17 cellular contexts compared by ENCODE assay signal in the genomic region with DNA sequence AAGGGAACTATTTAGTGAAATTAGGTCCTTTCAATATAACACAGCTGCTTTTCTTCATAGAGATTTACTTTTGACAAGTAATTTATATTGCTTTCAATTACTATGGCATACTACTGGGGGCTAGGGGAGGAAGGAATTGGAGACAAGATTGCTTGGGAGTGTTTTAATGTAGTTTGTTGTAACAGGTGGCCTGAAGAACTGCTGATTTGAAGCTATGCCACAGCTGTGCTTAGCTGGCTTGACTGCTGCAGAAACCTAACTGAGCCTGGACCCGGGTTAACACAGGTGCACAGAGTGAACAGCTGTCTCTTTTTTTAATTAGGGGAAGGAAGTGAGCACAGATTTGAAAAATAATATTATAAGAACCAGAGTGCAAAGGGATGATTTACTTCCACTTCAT.
DNase-seq lines count a peak whose midpoint lies in the region; ATAC-seq and TF ChIP-seq lines count a peak whose summit lies in the region.
"Had no signal": no experiment of that assay in that cellular context is flagged by ENCODE, and none has a peak within 500 bp of the region (broad histone marks: within the 10 kb centered on the region; RNA-seq: fewer than 3 reads in every experiment).

No MANE protein-coding gene starts in this region.

- no peak for TF ChIP-seq POLR2A in Peyer's patch (IDR thresholded peaks at IDR 0.05)

- no peaks in the 10 kb centered on the region for H4K20me1 ChIP-seq in DND-41 (ENCODE audit: insufficient read depth, low read length)
- no peaks in the 10 kb centered on the region for H4K20me1 ChIP-seq in neural progenitor cell (ENCODE audit: low read depth)

- H3K9ac ChIP-seq in DND-41 (ENCODE audit: low read depth, low read length) (peak overlapping the region; percentile 31; the same call in 1 of the 2 replicates), neural progenitor cell (no peak overlapping the region)

- peak; percentile 97 for ATAC-seq in DND-41 (ENCODE audit: insufficient read depth, low read depth)
- ATAC-seq: activated T-helper 17 cell treated with anti-CD3 and anti-CD28 coated beads, Interleukin-2, amount 50 U/mL, for 72 hours had no signal

- peaks cover 2% of the 10 kb centered on the region for H3K27me3 Mint-ChIP-seq in neural progenitor cell (ENCODE audit: insufficient read depth, low read depth)
- H3K27me3 Mint-ChIP-seq in activated T-cell treated with anti-CD3 and anti-CD28 coated beads, Interleukin-2, amount 50 U/mL, for 24 hours, result peaks cover 26% of the 10 kb centered on the region

- no peak overlapping the region for H3K4me3 Mint-ChIP-seq in neural progenitor cell
- no peak overlapping the region for H3K4me3 Mint-ChIP-seq in activated T-cell treated with anti-CD3 and anti-CD28 coated beads, Interleukin-2, amount 50 U/mL, for 24 hours
- H3K4me3 Mint-ChIP-seq: activated T-helper 17 cell treated with anti-CD3 and anti-CD28 coated beads, Interleukin-2, amount 50 U/mL, for 72 hours had no signal

- H3K4me1 Mint-ChIP-seq in neural progenitor cell, result peaks cover 9% of the 10 kb centered on the region
- H3K4me1 Mint-ChIP-seq in activated T-cell treated with anti-CD3 and anti-CD28 coated beads, Interleukin-2, amount 50 U/mL, for 24 hours (ENCODE audit: low read depth), result no peaks in the 10 kb centered on the region
- H3K4me1 Mint-ChIP-seq: activated T-helper 17 cell treated with anti-CD3 and anti-CD28 coated beads, Interleukin-2, amount 50 U/mL, for 72 hours had no signal

- H3K4me3 ChIP-seq in DND-41 (ENCODE audit: low read depth in 1 of 2, low read length in 2 of 2) (no peak overlapping the region), neural progenitor cell (peak overlapping the region; percentile 21), Peyer's patch (no peak overlapping the region)
- H3K4me3 ChIP-seq: breast epithelium, SJSA1 had no signal

- H3K79me2 ChIP-seq in DND-41 (ENCODE audit: insufficient read depth, low read length), result no peaks in the 10 kb centered on the region
- no peaks in the 10 kb centered on the region for H3K79me2 ChIP-seq in neural progenitor cell (ENCODE audit: low read depth)

- no peaks in the 10 kb centered on the region for H3K9me3 ChIP-seq in DND-41 (ENCODE audit: insufficient read depth, low read length, severe bottlenecking)
- no peaks in the 10 kb centered on the region for H3K9me3 ChIP-seq in neural progenitor cell (ENCODE audit: low read depth)
- H3K9me3 ChIP-seq in Peyer's patch, result peaks cover 0 to 5% (median 0%) of the 10 kb centered on the region in 4 donors
- H3K9me3 ChIP-seq: breast epithelium, SJSA1 had no signal

- no peak overlapping the region for H3K27ac Mint-ChIP-seq in neural progenitor cell
- H3K27ac Mint-ChIP-seq in activated T-cell treated with anti-CD3 and anti-CD28 coated beads, Interleukin-2, amount 50 U/mL, for 24 hours, result no peak overlapping the region
- H3K27ac Mint-ChIP-seq: activated T-helper 17 cell treated with anti-CD3 and anti-CD28 coated beads, Interleukin-2, amount 50 U/mL, for 72 hours had no signal

- H3K36me3 ChIP-seq in DND-41 (ENCODE audit: insufficient read depth, low read length) (no peaks in the 10 kb centered on the region), neural progenitor cell (no peaks in the 10 kb centered on the region), Peyer's patch (no peaks in the 10 kb centered on the region)
- H3K36me3 ChIP-seq: breast epithelium, SJSA1 had no signal

- DNase-seq in DND-41 (peak; percentile 77), NCI-H1436 (lab: John Stamatoyannopoulos, UW) (peak; percentile 56), SK-N-DZ (ENCODE audit: low spot score) (peak; percentile 46), neural progenitor cell (ENCODE audit: low spot score) (no peak), Peyer's patch (no peak), amniotic stem cell (lab: John Stamatoyannopoulos, UW) (no peak)
- no peak for DNase-seq in activated effector memory CD4-positive, alpha-beta T cell treated with anti-CD3 and anti-CD28 coated beads, Interleukin-2, amount 50 U/mL, for 16 hours
- no peak for DNase-seq in activated T-cell treated with anti-CD3 and anti-CD28 coated beads, Interleukin-2, amount 50 U/mL, for 24 hours
- DNase-seq: activated CD4-positive, CD25-positive, alpha-beta regulatory T cell treated with anti-CD3 and anti-CD28 coated beads, Interleukin-2, amount 50 U/mL, for 72 hours; COR-L47; HCEC 1CT; KG1; kidney glomerular epithelial cell; NCI-H1092 treated with DMSO at 0.1 percent for 48 hours had no signal

- H3K4me1 ChIP-seq in DND-41 (ENCODE audit: insufficient read depth, low read length) (peaks cover 34% of the 10 kb centered on the region), neural progenitor cell (peaks cover 19% of the 10 kb centered on the region), Peyer's patch (no peaks in the 10 kb centered on the region)
- H3K4me1 ChIP-seq: breast epithelium, SJSA1 had no signal

- no peaks in the 10 kb centered on the region for H3K36me3 Mint-ChIP-seq in neural progenitor cell
- H3K36me3 Mint-ChIP-seq in activated T-cell treated with anti-CD3 and anti-CD28 coated beads, Interleukin-2, amount 50 U/mL, for 24 hours (ENCODE audit: low read depth), result no peaks in the 10 kb centered on the region

- H2AFZ ChIP-seq in DND-41 (ENCODE audit: low read depth, low read length), result no peak overlapping the region
- H2AFZ ChIP-seq in neural progenitor cell (replicated peaks), result no peak overlapping the region

- H3K27ac ChIP-seq in DND-41 (ENCODE audit: low read length), result peak overlapping the region; percentile 80
- H3K27ac ChIP-seq in neural progenitor cell, result peak overlapping the region; percentile 95
- H3K27ac ChIP-seq in Peyer's patch, result no peak overlapping the region
- H3K27ac ChIP-seq: breast epithelium, SJSA1 had no signal

- H3K9me3 Mint-ChIP-seq in neural progenitor cell, result peaks cover 4% of the 10 kb centered on the region
- peaks cover 2% of the 10 kb centered on the region for H3K9me3 Mint-ChIP-seq in activated T-cell treated with anti-CD3 and anti-CD28 coated beads, Interleukin-2, amount 50 U/mL, for 24 hours
- H3K9me3 Mint-ChIP-seq: activated T-helper 17 cell treated with anti-CD3 and anti-CD28 coated beads, Interleukin-2, amount 50 U/mL, for 72 hours had no signal

- H3K27me3 ChIP-seq in DND-41 (ENCODE audit: insufficient read depth, low read length, poor library complexity) (no peaks in the 10 kb centered on the region), neural progenitor cell (no peaks in the 10 kb centered on the region), Peyer's patch (no peaks in the 10 kb centered on the region)
- H3K27me3 ChIP-seq: breast epithelium, SJSA1 had no signal

- peaks cover 25% of the 10 kb centered on the region for H3F3A ChIP-seq in neural progenitor cell (ENCODE audit: low read depth)

- TF ChIP-seq CTCF in DND-41 (IDR thresholded peaks at IDR 0.05; ENCODE audit: borderline replicate concordance, extremely low read depth, low read length, poor library complexity, severe bottlenecking) (no peak), neural progenitor cell (IDR thresholded peaks at IDR 0.05) (no peak), Peyer's patch (IDR thresholded peaks at IDR 0.05) (no peak)

- H3K4me2 ChIP-seq in DND-41 (ENCODE audit: insufficient read depth, low read length), result peak overlapping the region; percentile 41
- H3K4me2 ChIP-seq in neural progenitor cell, result peak overlapping the region; percentile 55

Comparison
In these comparisons a context has a peak if more than half of its experiments do, and no peak if none do; other contexts are left out.
1. DNase-seq: peak in DND-41 (single experiment), NCI-H1436 (single experiment) and SK-N-DZ (single experiment); none in neural progenitor cell (single experiment), activated effector memory CD4-positive, alpha-beta T cell treated with anti-CD3 and anti-CD28 coated beads, Interleukin-2, amount 50 U/mL, for 16 hours (single experiment), Peyer's patch (0 of 3), amniotic stem cell (single experiment) and activated T-cell treated with anti-CD3 and anti-CD28 coated beads, Interleukin-2, amount 50 U/mL, for 24 hours (single experiment).
2. H3K27ac ChIP-seq: peak in DND-41 (single experiment) and neural progenitor cell (single experiment); none in Peyer's patch (0 of 4).